In genomic region chr7:6271091-6271658, GRCh38 we compare ENCODE assay signal across 8 cellular contexts. TPM values are rescaled to one million over a fixed set of nuclear protein-coding genes. Genes with fewer than 3 reads are reported as not detected.
DNase-seq lines count a peak whose midpoint lies in the region; ATAC-seq and TF ChIP-seq lines count a peak whose summit lies in the region.

No MANE protein-coding gene starts in this region.

- WGBS in right lobe of liver (ENCODE audit: insufficient coverage, low coverage, low lambda C conversion rate, missing lambda C conversion rate) = 3% methylated on average over 14 of the region's 14 CpGs

- peaks cover 0 to 10% (median 3%) of the 10 kb centered on the region in 4 donors for H3K4me1 ChIP-seq in right lobe of liver

- H3K4me1 Mint-ChIP-seq in activated CD4-positive, alpha-beta T cell treated with anti-CD3 and anti-CD28 coated beads for 36 hours = peaks cover 17% of the 10 kb centered on the region

- CTCF ChIA-PET in activated CD4-positive, alpha-beta T cell treated with anti-CD3 and anti-CD28 coated beads for 36 hours (lab: Charles Lee) = interaction anchor here (0.6 to 1.3 kb wide), 5 partner anchors 11 to 570 kb away, joined by 3 to 4 read pairs (median 4); no protein-coding TSS in a partner anchor

- peak; percentile 18 to 32 (median 26) for TF ChIP-seq CTCF in right lobe of liver (IDR thresholded peaks at IDR 0.05)

- peak overlapping the region; percentile 80 for H3K4me3 Mint-ChIP-seq in activated CD4-positive, alpha-beta T cell treated with anti-CD3 and anti-CD28 coated beads for 36 hours

- H3K27ac ChIP-seq in right lobe of liver = peak overlapping the region in 1 of 3 donors; percentile 33

- no peaks in the 10 kb centered on the region for H3K36me3 ChIP-seq in right lobe of liver

- ATAC-seq in activated CD4-positive, alpha-beta T cell treated with anti-CD3 and anti-CD28 coated beads for 36 hours = peak; percentile 61
- peak; percentile 45 to 65 (median 57) for ATAC-seq in right lobe of liver
- no peak for ATAC-seq in GM21825 (IDR thresholded peaks at IDR 0.05; ENCODE audit: unreplicated experiment)

- POLR2A ChIA-PET in activated CD4-positive, alpha-beta T cell treated with anti-CD3 and anti-CD28 coated beads for 36 hours (lab: Charles Lee) = no interaction called here

- H3K9me3 ChIP-seq in right lobe of liver = no peaks in the 10 kb centered on the region

- peak overlapping the region; percentile 74 to 80 (median 77) for H3K4me3 ChIP-seq in right lobe of liver

- H3K27ac Mint-ChIP-seq in activated CD4-positive, alpha-beta T cell treated with anti-CD3 and anti-CD28 coated beads for 36 hours = no peak overlapping the region

- TF ChIP-seq POLR2A in right lobe of liver (IDR thresholded peaks at IDR 0.05) = no peak

- H3K9me3 Mint-ChIP-seq in activated CD4-positive, alpha-beta T cell treated with anti-CD3 and anti-CD28 coated beads for 36 hours (ENCODE audit: low read depth) = no peaks in the 10 kb centered on the region

- in situ Hi-C loops in G401 (cut with HindIII; ENCODE audit: low sequenced_read_pairs) = no loop called here

- no peaks in the 10 kb centered on the region for H3K36me3 Mint-ChIP-seq in activated CD4-positive, alpha-beta T cell treated with anti-CD3 and anti-CD28 coated beads for 36 hours (ENCODE audit: low read depth)

- intact Hi-C loops in activated CD4-positive, alpha-beta T cell treated with anti-CD3 and anti-CD28 coated beads for 36 hours (cut with DNase I, micrococcal nuclease) = loop anchor here (1.0 to 5.0 kb wide), 5 partner anchors 14 to 849 kb away; partner anchors contain the start of genes RNF216 (in 1 of the 2) and TNRC18 (in 1 of the 2)
- intact Hi-C loops in right lobe of liver (cut with DNase I) = no loop called here

- no peaks in the 10 kb centered on the region for H3K27me3 ChIP-seq in right lobe of liver

- DNase-seq in G401 (ENCODE audit: low spot score) = peak; percentile 80
- DNase-seq in M059J (ENCODE audit: low read depth) = peak; percentile 69
- DNase-seq in activated CD4-positive, alpha-beta T cell treated with anti-CD3 and anti-CD28 coated beads for 36 hours = peak; percentile 63
- peak; percentile 54 for DNase-seq in ecto neural progenitor cell (ENCODE audit: low spot score)
- DNase-seq in right lobe of liver = peak in 2 of 3 donors; percentile 50 to 55
- DNase-seq in stimulated activated CD4-positive, alpha-beta T cell treated with anti-CD3 and anti-CD28 coated beads, Interleukin-2, amount 100 ng/mL, for 4 hours (ENCODE audit: low read depth) = peak; percentile 20
- DNase-seq in UCSD-AML1 (lab: John Stamatoyannopoulos, UW; ENCODE audit: unreplicated experiment) = no peak

- peaks cover 19% of the 10 kb centered on the region for H3K27me3 Mint-ChIP-seq in activated CD4-positive, alpha-beta T cell treated with anti-CD3 and anti-CD28 coated beads for 36 hours

RNA-seq across cellular contexts. Expression of gene CYTH3, which starts 1.2 kb away (rescaled TPM):
- 12.6 and 15.1 TPM in 2 replicates for total RNA-seq in G401 (2014; rRNA removed; shearing (Covaris generic))
- total RNA-seq in M059J (2014; rRNA removed; shearing (Covaris generic)) = 15.0 and 29.6 TPM in 2 replicates
- 1 to 10 TPM in 1 of 2 experiments, under 1 TPM in 1; 0.75 to 1.2 TPM for total RNA-seq in activated CD4-positive, alpha-beta T cell treated with anti-CD3 and anti-CD28 coated beads for 36 hours
- 1 to 10 TPM; 2.7 to 6.6 (median 4.1) TPM for total RNA-seq in right lobe of liver

Comparison
In these comparisons a context has a peak if more than half of its experiments do, and no peak if none do; other contexts are left out.
1. intact Hi-C loops: an anchor here in activated CD4-positive, alpha-beta T cell treated with anti-CD3 and anti-CD28 coated beads for 36 hours (1.0 to 5.0 kb wide); none called in right lobe of liver.